ENCODE assay signal across 14 cellular contexts in the genomic region with DNA sequence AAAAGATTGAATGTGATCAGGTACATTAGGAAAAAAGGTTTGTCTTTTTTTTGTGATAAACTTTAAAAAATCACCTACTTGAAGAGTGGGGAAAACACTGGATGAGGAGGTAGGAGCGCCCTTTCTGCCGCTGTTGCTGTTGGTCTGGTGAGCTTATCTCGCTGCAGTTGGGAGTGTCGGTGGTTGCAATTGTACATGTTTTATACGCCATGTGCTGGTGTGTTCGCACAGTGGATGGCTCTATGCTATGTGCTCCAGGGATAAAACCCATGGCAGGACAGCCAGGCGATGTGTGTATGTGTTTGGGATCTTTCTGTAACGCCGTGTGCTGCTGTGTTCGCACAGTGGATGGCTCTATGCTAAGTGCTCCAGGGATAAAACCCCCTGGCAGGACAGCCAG. TPM values are rescaled to one million over a fixed set of nuclear protein-coding genes. Genes with fewer than 3 reads are reported as not detected.
DNase-seq lines count a peak whose midpoint lies in the region; ATAC-seq, FAIRE-seq and TF ChIP-seq lines count a peak whose summit lies in the region.
"Had no signal": no experiment of that assay in that cellular context is flagged by ENCODE, and none has a peak within 500 bp of the region (broad histone marks: within the 10 kb centered on the region; RNA-seq: fewer than 3 reads in every experiment).

No MANE protein-coding gene starts in this region.

- intact Hi-C loops in sigmoid colon (cut with DNase I), result loop anchor here (1.0 to 5.0 kb wide), 4 partner anchors 37 to 209 kb away; no protein-coding TSS in a partner anchor

- TF ChIP-seq CTCF in keratinocyte (optimal IDR thresholded peaks at IDR 0.05 in 1 of 3, IDR thresholded peaks at IDR 0.05 in 1 of 3, conservative IDR thresholded peaks at IDR 0.05 in 1 of 3; ENCODE audit: extremely low read depth in 1 of 3, insufficient read depth in 2 of 3, low read length in 3 of 3) (no peak), sigmoid colon (IDR thresholded peaks at IDR 0.05) (no peak)

- H3K9ac ChIP-seq in keratinocyte (ENCODE audit: control insufficient read depth, extremely low read depth, insufficient read depth, low read length), result no peak overlapping the region

- no peaks in the 10 kb centered on the region for H4K20me1 ChIP-seq in keratinocyte (ENCODE audit: control insufficient read depth, extremely low read depth, insufficient read depth, low read length)

- peak; percentile 13 for ATAC-seq in stimulated activated naive CD8-positive, alpha-beta T cell treated with anti-CD3 and anti-CD28 coated beads, Interleukin-15, Interleukin-2, amounts not matched to agents 100 U/mL and 50 U/mL, for 24 hours
- ATAC-seq in stimulated activated naive CD8-positive, alpha-beta T cell treated with anti-CD3 and anti-CD28 coated beads, Interleukin-15, amount 100 ng/mL, for 72 hours, result no peak
- ATAC-seq in naive thymus-derived CD8-positive, alpha-beta T cell, result no peak

- H3K36me3 ChIP-seq in keratinocyte (ENCODE audit: control insufficient read depth in 2 of 2, extremely low read depth in 1 of 2, insufficient read depth in 2 of 2, low read length in 2 of 2), result no peaks in the 10 kb centered on the region
- no peaks in the 10 kb centered on the region for H3K36me3 ChIP-seq in sigmoid colon

- H3K9me3 ChIP-seq in keratinocyte (ENCODE audit: control insufficient read depth, low read depth, low read length) (no peaks in the 10 kb centered on the region), sigmoid colon (no peaks in the 10 kb centered on the region)

- POLR2A ChIA-PET in naive thymus-derived CD8-positive, alpha-beta T cell (lab: Charles Lee), result no interaction called here

- no peak overlapping the region for H3K27ac Mint-ChIP-seq in stimulated activated naive CD8-positive, alpha-beta T cell treated with anti-CD3 and anti-CD28 coated beads, Interleukin-15, amount 100 ng/mL, for 72 hours
- no peak overlapping the region for H3K27ac Mint-ChIP-seq in naive thymus-derived CD8-positive, alpha-beta T cell
- H3K27ac Mint-ChIP-seq: activated naive CD8-positive, alpha-beta T cell; dendritic cell treated with granulocyte-macrophage colony-stimulating factor and Interleukin-4, amounts not matched to agents 40 ng/mL and 50 ng/mL, for 4 days had no signal

- no peak overlapping the region for H2AFZ ChIP-seq in keratinocyte (ENCODE audit: control insufficient read depth, low read length)

- no peaks in the 10 kb centered on the region for H3K36me3 Mint-ChIP-seq in naive thymus-derived CD8-positive, alpha-beta T cell
- H3K36me3 Mint-ChIP-seq: activated naive CD8-positive, alpha-beta T cell had no signal

- H3K27ac ChIP-seq in keratinocyte (ENCODE audit: control insufficient read depth, insufficient read depth, low read length) (no peak overlapping the region), sigmoid colon (peak overlapping the region in 1 of 4 donors; percentile 89)

- whole genome bisulfite sequencing in sigmoid colon, 2 donors, result 48 to 83% methylated on average over 10 of the region's 10 CpGs

- no peaks in the 10 kb centered on the region for H3K9me1 ChIP-seq in keratinocyte (ENCODE audit: control insufficient read depth, extremely low read depth, insufficient read depth, low read length)

- no peaks in the 10 kb centered on the region for H3K9me3 Mint-ChIP-seq in stimulated activated naive CD8-positive, alpha-beta T cell treated with anti-CD3 and anti-CD28 coated beads, Interleukin-15, amount 100 ng/mL, for 72 hours
- H3K9me3 Mint-ChIP-seq in naive thymus-derived CD8-positive, alpha-beta T cell, result peaks cover 0 to 3% (median 0%) of the 10 kb centered on the region in 9 donors
- H3K9me3 Mint-ChIP-seq: dendritic cell treated with granulocyte-macrophage colony-stimulating factor and Interleukin-4, amounts not matched to agents 40 ng/mL and 50 ng/mL, for 4 days had no signal

- H3K4me2 ChIP-seq in keratinocyte (ENCODE audit: control insufficient read depth, extremely low read depth, insufficient read depth, low read depth, low read length), result peak overlapping the region; percentile 89

- no peaks in the 10 kb centered on the region for H3K79me2 ChIP-seq in keratinocyte (ENCODE audit: control insufficient read depth, insufficient read depth, low read length)

- H3K4me1 Mint-ChIP-seq in stimulated activated naive CD8-positive, alpha-beta T cell treated with anti-CD3 and anti-CD28 coated beads, Interleukin-15, amount 100 ng/mL, for 72 hours, result peaks cover 9% of the 10 kb centered on the region
- peaks cover 0 to 12% (median 8%) of the 10 kb centered on the region in 4 donors for H3K4me1 Mint-ChIP-seq in naive thymus-derived CD8-positive, alpha-beta T cell

- H3K4me3 ChIP-seq in keratinocyte (ENCODE audit: control insufficient read depth in 2 of 3, extremely low read depth in 1 of 3, insufficient read depth in 2 of 3, low read depth in 1 of 3, low read length in 3 of 3) (peak overlapping the region in 1 of 3 experiments; percentile 76), sigmoid colon (peak overlapping the region; percentile 57 to 87 (median 74))

- DNase-seq in stimulated activated naive CD8-positive, alpha-beta T cell treated with anti-CD3 and anti-CD28 coated beads, Interleukin-15, Interleukin-2, amounts not matched to agents 100 U/mL and 50 U/mL, for 24 hours, result no peak
- DNase-seq in stimulated activated naive CD8-positive, alpha-beta T cell treated with anti-CD3 and anti-CD28 coated beads, Interleukin-15, amount 100 ng/mL, for 72 hours, result no peak
- DNase-seq in keratinocyte (ENCODE audit: low read depth, low spot score) (no peak), sigmoid colon (no peak), NCI-H1930 (lab: John Stamatoyannopoulos, UW) (no peak), ureter (ENCODE audit: low spot score) (no peak)
- no peak for DNase-seq in stimulated activated CD4-positive, alpha-beta T cell treated with anti-CD3 and anti-CD28 coated beads, Interleukin-12 subunit alpha, Interleukin-12 subunit beta, amount 100 ng/mL, for 4 hours
- DNase-seq in naive thymus-derived CD8-positive, alpha-beta T cell, result no peak
- DNase-seq: Karpas-422, NCI-H2081, NCI-H774, SHP77 treated with DMSO at 0.1 percent for 48 hours had no signal

- H3K4me3 Mint-ChIP-seq in stimulated activated naive CD8-positive, alpha-beta T cell treated with anti-CD3 and anti-CD28 coated beads, Interleukin-15, amount 100 ng/mL, for 72 hours, result no peak overlapping the region
- H3K4me3 Mint-ChIP-seq in naive thymus-derived CD8-positive, alpha-beta T cell, result peak overlapping the region in 2 of 10 donors; percentile 10 to 22
- H3K4me3 Mint-ChIP-seq: dendritic cell treated with granulocyte-macrophage colony-stimulating factor and Interleukin-4, amounts not matched to agents 40 ng/mL and 50 ng/mL, for 4 days had no signal

- H3K27me3 Mint-ChIP-seq in stimulated activated naive CD8-positive, alpha-beta T cell treated with anti-CD3 and anti-CD28 coated beads, Interleukin-15, amount 100 ng/mL, for 72 hours, result peaks cover 73% of the 10 kb centered on the region
- H3K27me3 Mint-ChIP-seq in naive thymus-derived CD8-positive, alpha-beta T cell, result peaks cover 34 to 69% (median 48%) of the 10 kb centered on the region in 5 donors

- H3K27me3 ChIP-seq in keratinocyte (ENCODE audit: control insufficient read depth, extremely low read depth, insufficient read depth, low read length) (peaks cover 6% of the 10 kb centered on the region), sigmoid colon (no peaks in the 10 kb centered on the region)

- no peak for TF ChIP-seq POLR2A in sigmoid colon (IDR thresholded peaks at IDR 0.05)

- no peak for FAIRE-seq in keratinocyte (lab: Jason Lieb, UNC)

- H3K4me1 ChIP-seq in keratinocyte (ENCODE audit: control insufficient read depth, extremely low read depth, insufficient read depth, low read length) (peaks cover 11% of the 10 kb centered on the region), sigmoid colon (peaks cover 0 to 29% (median 16%) of the 10 kb centered on the region in 4 donors)

- dilution Hi-C loops in keratinocyte (cut with MboI; ENCODE audit: extremely low pct_ligation_motif_present, low sequenced_read_pairs), result no loop called here

- TF ChIP-seq EP300 in sigmoid colon (IDR thresholded peaks at IDR 0.05), result no peak

RNA-seq across cellular contexts. Expression of gene SLC22A3, which starts 1.7 kb away (rescaled TPM):
- polyA plus RNA-seq in keratinocyte (1.8 to 3.1 TPM (median 1.9 TPM) in 3 replicates), sigmoid colon (1 to 10 TPM in 1 of 3 donors, under 1 TPM in 2; 0.23 to 3.3 (median 0.60) TPM)
- polyA plus RNA-seq in keratinocyte (2011; ENCODE audit: low read depth), result 2.3 TPM
- 1.3 and 1.8 TPM in 2 replicates for polyA plus RNA-seq in keratinocyte (2011; cell fraction: cytosol; rRNA removed)
- polyA plus RNA-seq in keratinocyte (2011; cell fraction: nucleus; rRNA removed), result 6.6 and 7.0 TPM in 2 replicates
- polyA plus RNA-seq in keratinocyte (2012; ENCODE audit: low replicate concordance), result 1.6 and 7.3 TPM in 2 replicates
- polyA minus RNA-seq in keratinocyte, result 1.6 to 2.1 TPM (median 1.7 TPM) in 3 replicates
- polyA minus RNA-seq in keratinocyte (2011; cell fraction: cytosol; rRNA and poly(A)+ RNA removed), result 1.7 TPM
- 2.1 and 3.7 TPM in 2 replicates for polyA minus RNA-seq in keratinocyte (2011; cell fraction: nucleus; rRNA and poly(A)+ RNA removed)
- total RNA-seq in sigmoid colon (10 to 100 TPM; 13.6 to 26.3 (median 19.3) TPM), ureter (8.5 TPM)
- not detected for total RNA-seq in naive thymus-derived CD8-positive, alpha-beta T cell
- not detected for polyA plus RNA-seq in naive thymus-derived CD8-positive, alpha-beta T cell
